9 cellular contexts compared by ENCODE assay signal in the genomic region with DNA sequence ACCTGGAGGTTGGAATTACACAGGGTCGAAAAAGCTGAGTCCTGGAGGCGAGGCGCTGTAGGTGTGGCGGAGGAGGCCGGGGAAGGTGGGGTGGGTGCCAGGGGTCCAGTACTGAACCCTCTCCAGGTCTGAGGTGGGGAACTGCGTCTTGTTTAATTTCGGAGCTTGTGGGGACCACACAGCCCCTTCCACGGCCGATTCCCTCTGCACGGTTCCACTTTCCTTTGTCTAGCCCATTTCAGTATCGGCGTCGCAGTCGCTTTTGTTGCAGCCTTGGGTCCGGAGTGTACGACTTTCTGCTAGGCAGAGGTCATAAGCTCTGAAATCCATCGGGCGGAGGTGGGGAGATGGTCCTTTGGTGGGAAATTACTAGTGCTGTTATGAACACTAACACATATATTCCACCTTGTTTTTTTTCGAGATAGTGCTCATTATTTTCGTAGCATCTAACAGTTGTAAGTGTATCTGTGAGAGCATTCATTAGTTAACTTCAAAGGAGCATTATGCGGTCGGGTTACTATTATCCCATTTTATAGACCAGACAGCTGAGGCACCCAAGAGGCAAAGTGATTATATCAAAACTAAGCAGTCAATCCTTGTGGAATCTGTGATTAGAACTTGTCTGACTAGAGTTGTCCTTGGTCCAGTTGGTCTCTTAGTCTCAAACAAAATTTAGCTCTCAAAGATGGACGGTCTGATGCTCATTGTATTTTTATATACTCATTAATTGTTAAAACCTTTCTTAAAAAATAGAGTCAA. TPM values are rescaled to one million over a fixed set of nuclear protein-coding genes. Genes with fewer than 3 reads are reported as not detected.
DNase-seq lines count a peak whose midpoint lies in the region; ATAC-seq and TF ChIP-seq lines count a peak whose summit lies in the region.
"Had no signal": no experiment of that assay in that cellular context is flagged by ENCODE, and none has a peak within 500 bp of the region (broad histone marks: within the 10 kb centered on the region; RNA-seq: fewer than 3 reads in every experiment).

No MANE protein-coding gene starts in this region.

- H3K4me1 ChIP-seq in subcutaneous abdominal adipose tissue (ENCODE audit: control insufficient read depth in 5 of 5, insufficient read depth in 5 of 5, low read length in 5 of 5), result peaks cover 5 to 15% (median 12%) of the 10 kb centered on the region in 5 donors

- H3K36me3 ChIP-seq in subcutaneous abdominal adipose tissue (ENCODE audit: control insufficient read depth in 5 of 5, insufficient read depth in 5 of 5, low read length in 5 of 5), result no peaks in the 10 kb centered on the region

- peak overlapping the region; percentile 86 to 94 (median 89) for H3K4me3 Mint-ChIP-seq in brain

- peaks cover 39% of the 10 kb centered on the region for H3K4me1 Mint-ChIP-seq in brain

- H3K27ac Mint-ChIP-seq in brain, result peak overlapping the region; percentile 69 to 98 (median 84)
- H3K27ac Mint-ChIP-seq: CD4-positive, CD25-positive, alpha-beta regulatory T cell had no signal

- H3K9ac ChIP-seq in subcutaneous abdominal adipose tissue (ENCODE audit: low read length in 5 of 5), result peak overlapping the region; percentile 63 to 92 (median 86)

- H3K27me3 Mint-ChIP-seq in brain, result peaks cover 16% of the 10 kb centered on the region

- H3K36me3 Mint-ChIP-seq in brain, result no peaks in the 10 kb centered on the region
- H3K36me3 Mint-ChIP-seq: CD4-positive, CD25-positive, alpha-beta regulatory T cell had no signal

- H3K9me3 ChIP-seq in subcutaneous abdominal adipose tissue (ENCODE audit: control insufficient read depth in 5 of 5, low read length in 5 of 5), result no peaks in the 10 kb centered on the region

- ATAC-seq in GM21515 (IDR thresholded peaks at IDR 0.05; ENCODE audit: unreplicated experiment) (no peak), GM18861 (IDR thresholded peaks at IDR 0.05; ENCODE audit: unreplicated experiment) (no peak)

- H3K4me3 ChIP-seq in subcutaneous abdominal adipose tissue (ENCODE audit: low read depth in 1 of 5, low read length in 5 of 5), result peak overlapping the region; percentile 81 to 92 (median 83)

- H3K27ac ChIP-seq in layer of hippocampus (ENCODE audit: low read depth, low read length) (peak overlapping the region; percentile 57), subcutaneous abdominal adipose tissue (ENCODE audit: low read depth, low read length) (peak overlapping the region; percentile 27)

- no peak for TF ChIP-seq CTCF in brain (conservative IDR thresholded peaks at IDR 0.05)

- DNase-seq in NCI-H510A treated with DMSO at 0.1 percent for 48 hours (lab: John Stamatoyannopoulos, UW), result peak; percentile 23
- DNase-seq in NCI-H510A (lab: John Stamatoyannopoulos, UW), result no peak
- no peak for DNase-seq in activated naive CD4-positive, alpha-beta T cell treated with anti-CD3 and anti-CD28 coated beads, Interleukin-2, amount 50 U/mL, for 16 hours
- DNase-seq: CD4-positive, CD25-positive, alpha-beta regulatory T cell had no signal

- no peaks in the 10 kb centered on the region for H3K27me3 ChIP-seq in layer of hippocampus (ENCODE audit: control insufficient read depth, insufficient read depth, low read length)
- H3K27me3 ChIP-seq in subcutaneous abdominal adipose tissue (ENCODE audit: control insufficient read depth in 5 of 5, insufficient read depth in 4 of 5, low read length in 5 of 5), result no peaks in the 10 kb centered on the region

- H3K9me3 Mint-ChIP-seq in brain, result peaks cover 0 to 6% (median 0%) of the 10 kb centered on the region in 5 experiments

RNA-seq across cellular contexts. Expression of a gene that starts 0.7 kb away (rescaled TPM):
- polyA plus RNA-seq in brain (ENCODE audit: insufficient read depth, low read depth, low replicate concordance), result 0.64 TPM
- polyA plus RNA-seq: CD4-positive, CD25-positive, alpha-beta regulatory T cell had no signal
